Comparison of ENCODE assay signal across 24 cellular contexts in genomic region chr4:168610911-168611530, GRCh38.
A peak's percentile ranks its signal among the peaks of the same experiment; 100 is the strongest.
DNase-seq lines count a peak whose midpoint lies in the region; ATAC-seq and TF ChIP-seq lines count a peak whose summit lies in the region.
"Had no signal": no experiment of that assay in that cellular context is flagged by ENCODE, and none has a peak within 500 bp of the region (broad histone marks: within the 10 kb centered on the region; RNA-seq: fewer than 3 reads in every experiment).

No MANE protein-coding gene starts in this region.

- ATAC-seq in RWPE2 (ENCODE audit: low read depth) (no peak), aorta (ENCODE audit: low FRiP score) (no peak)
- ATAC-seq in stimulated activated effector memory CD8-positive, alpha-beta T cell treated with anti-CD3 and anti-CD28 coated beads, Interleukin-12 subunit alpha, Interleukin-12 subunit beta, amount 100 ng/mL, for 72 hours, result no peak
- ATAC-seq in stimulated activated memory B cell treated with anti-CD40 and anti-IgM and Interleukin-4, amounts not matched to agents 10 μg/mL and 1 μg/mL and 100 μg/mL, for 72 hours, result no peak
- ATAC-seq: K562 had no signal

- H3K4me1 ChIP-seq in RWPE2 (ENCODE audit: insufficient read depth, poor library complexity, severe bottlenecking) (peaks cover 24% of the 10 kb centered on the region), aorta (ENCODE audit: control insufficient read depth in 1 of 2, insufficient read depth in 2 of 2, low read length in 2 of 2) (peaks cover 0 to 11% of the 10 kb centered on the region in 2 donors)
- H3K4me1 ChIP-seq: suprapubic skin had no signal

- no peaks in the 10 kb centered on the region for H3K9me3 Mint-ChIP-seq in stimulated activated effector memory CD8-positive, alpha-beta T cell treated with anti-CD3 and anti-CD28 coated beads, Interleukin-12 subunit alpha, Interleukin-12 subunit beta, amount 100 ng/mL, for 72 hours
- H3K9me3 Mint-ChIP-seq in stimulated activated memory B cell treated with anti-CD40 and anti-IgM and Interleukin-4, amounts not matched to agents 10 μg/mL and 1 μg/mL and 100 μg/mL, for 72 hours, result no peaks in the 10 kb centered on the region
- H3K9me3 Mint-ChIP-seq: activated naive CD4-positive, alpha-beta T cell treated with anti-CD3 and anti-CD28 coated beads, Interleukin-2, amount 10 ng/mL, durations not matched to agents 7 days and 5 days; CD4-positive, CD25-positive, alpha-beta regulatory T cell had no signal

- intact Hi-C loops in aorta (cut with DNase I), result no loop called here

- TF ChIP-seq CTCF in RWPE2 (IDR thresholded peaks at IDR 0.05; ENCODE audit: poor library complexity, severe bottlenecking), result no peak

- no peak overlapping the region for H3K4me3 ChIP-seq in RWPE2 (ENCODE audit: severe bottlenecking)
- H3K4me3 ChIP-seq in aorta (ENCODE audit: low read length in 2 of 2), result no peak overlapping the region
- H3K4me3 ChIP-seq: K562, neural progenitor cell, sigmoid colon, suprapubic skin had no signal

- H3K36me3 ChIP-seq in RWPE2 (ENCODE audit: low read depth) (no peaks in the 10 kb centered on the region), aorta (ENCODE audit: control insufficient read depth in 1 of 2, insufficient read depth in 2 of 2, low read length in 1 of 2) (no peaks in the 10 kb centered on the region)
- H3K36me3 ChIP-seq: neural progenitor cell, sigmoid colon, suprapubic skin had no signal

- H3K27me3 ChIP-seq in RWPE2 (ENCODE audit: insufficient read depth, poor library complexity, severe bottlenecking), result no peaks in the 10 kb centered on the region
- no peaks in the 10 kb centered on the region for H3K27me3 ChIP-seq in aorta (ENCODE audit: control insufficient read depth in 1 of 2, insufficient read depth in 2 of 2, low read length in 1 of 2)
- H3K27me3 ChIP-seq: neural progenitor cell, sigmoid colon, suprapubic skin had no signal

- no peaks in the 10 kb centered on the region for H3K27me3 Mint-ChIP-seq in stimulated activated memory B cell treated with anti-CD40 and anti-IgM and Interleukin-4, amounts not matched to agents 10 μg/mL and 1 μg/mL and 100 μg/mL, for 72 hours

- no peak overlapping the region for H3K27ac Mint-ChIP-seq in stimulated activated effector memory CD8-positive, alpha-beta T cell treated with anti-CD3 and anti-CD28 coated beads, Interleukin-12 subunit alpha, Interleukin-12 subunit beta, amount 100 ng/mL, for 72 hours
- H3K27ac Mint-ChIP-seq in stimulated activated memory B cell treated with anti-CD40 and anti-IgM and Interleukin-4, amounts not matched to agents 10 μg/mL and 1 μg/mL and 100 μg/mL, for 72 hours, result no peak overlapping the region
- H3K27ac Mint-ChIP-seq: activated naive CD4-positive, alpha-beta T cell treated with anti-CD3 and anti-CD28 coated beads, Interleukin-2, amount 10 ng/mL, durations not matched to agents 7 days and 5 days; CD4-positive, CD25-positive, alpha-beta regulatory T cell; neural progenitor cell had no signal

- WGBS in aorta, 2 donors, result 74 to 75% methylated on average over 6 of the region's 6 CpGs

- DNase-seq in EL (peak; percentile 33), Kasumi-1 (lab: John Stamatoyannopoulos, UW) (peak; percentile 15 to 22), RWPE2 (ENCODE audit: low spot score) (no peak), myocyte (ENCODE audit: low read depth) (peak; percentile 30), aorta (no peak), NCI-H446 (lab: John Stamatoyannopoulos, UW) (no peak)
- no peak for DNase-seq in stimulated activated effector memory CD8-positive, alpha-beta T cell treated with anti-CD3 and anti-CD28 coated beads, Interleukin-12 subunit alpha, Interleukin-12 subunit beta, amount 100 ng/mL, for 72 hours (ENCODE audit: low spot score in 2 of 2)
- DNase-seq: activated CD8-positive, alpha-beta memory T cell treated with anti-CD3 and anti-CD28 coated beads for 24 hours; activated naive CD4-positive, alpha-beta T cell treated with anti-CD3 and anti-CD28 coated beads, Interleukin-2, amount 10 ng/mL, durations not matched to agents 7 days and 5 days; activated T-cell treated with anti-CD3 and anti-CD28 coated beads, Interleukin-2, amount 50 U/mL, for 48 hours; amygdala; CD4-positive, CD25-positive, alpha-beta regulatory T cell; DMS 273 treated with DMSO at 0.1 percent for 48 hours; HCEC 1CT; hippocampal formation; NCI-H1105 treated with DMSO at 0.1 percent for 48 hours; NCI-H2081; NCI-H446 treated with DMSO at 0.1 percent for 48 hours; NK-92 treated with Interleukin-12 subunit alpha and Interleukin-12 subunit beta, amount 100 ng/mL, for 24 hours; sigmoid colon had no signal

- H3K9me3 ChIP-seq in RWPE2 (ENCODE audit: severe bottlenecking) (no peaks in the 10 kb centered on the region), aorta (ENCODE audit: control insufficient read depth, low read length) (no peaks in the 10 kb centered on the region)
- H3K9me3 ChIP-seq: sigmoid colon, suprapubic skin had no signal

- peak overlapping the region; percentile 63 for H3K27ac ChIP-seq in RWPE2 (ENCODE audit: poor library complexity, severe bottlenecking)
- no peak overlapping the region for H3K27ac ChIP-seq in aorta (ENCODE audit: low read depth in 1 of 2, low read length in 2 of 2)
- H3K27ac ChIP-seq: neural progenitor cell, sigmoid colon, suprapubic skin had no signal

- H3K36me3 Mint-ChIP-seq in stimulated activated effector memory CD8-positive, alpha-beta T cell treated with anti-CD3 and anti-CD28 coated beads, Interleukin-12 subunit alpha, Interleukin-12 subunit beta, amount 100 ng/mL, for 72 hours, result no peaks in the 10 kb centered on the region
- no peaks in the 10 kb centered on the region for H3K36me3 Mint-ChIP-seq in stimulated activated memory B cell treated with anti-CD40 and anti-IgM and Interleukin-4, amounts not matched to agents 10 μg/mL and 1 μg/mL and 100 μg/mL, for 72 hours
- H3K36me3 Mint-ChIP-seq: activated naive CD4-positive, alpha-beta T cell treated with anti-CD3 and anti-CD28 coated beads, Interleukin-2, amount 10 ng/mL, durations not matched to agents 7 days and 5 days; CD4-positive, CD25-positive, alpha-beta regulatory T cell; neural progenitor cell had no signal

- no peak overlapping the region for H3K4me3 Mint-ChIP-seq in stimulated activated effector memory CD8-positive, alpha-beta T cell treated with anti-CD3 and anti-CD28 coated beads, Interleukin-12 subunit alpha, Interleukin-12 subunit beta, amount 100 ng/mL, for 72 hours
- H3K4me3 Mint-ChIP-seq in stimulated activated memory B cell treated with anti-CD40 and anti-IgM and Interleukin-4, amounts not matched to agents 10 μg/mL and 1 μg/mL and 100 μg/mL, for 72 hours, result no peak overlapping the region
- H3K4me3 Mint-ChIP-seq: activated naive CD4-positive, alpha-beta T cell treated with anti-CD3 and anti-CD28 coated beads, Interleukin-2, amount 10 ng/mL, durations not matched to agents 7 days and 5 days; CD4-positive, CD25-positive, alpha-beta regulatory T cell; neural progenitor cell had no signal

- H3K4me1 Mint-ChIP-seq in stimulated activated effector memory CD8-positive, alpha-beta T cell treated with anti-CD3 and anti-CD28 coated beads, Interleukin-12 subunit alpha, Interleukin-12 subunit beta, amount 100 ng/mL, for 72 hours, result no peaks in the 10 kb centered on the region
- H3K4me1 Mint-ChIP-seq in stimulated activated memory B cell treated with anti-CD40 and anti-IgM and Interleukin-4, amounts not matched to agents 10 μg/mL and 1 μg/mL and 100 μg/mL, for 72 hours, result no peaks in the 10 kb centered on the region
- H3K4me1 Mint-ChIP-seq: activated naive CD4-positive, alpha-beta T cell treated with anti-CD3 and anti-CD28 coated beads, Interleukin-2, amount 10 ng/mL, durations not matched to agents 7 days and 5 days; CD4-positive, CD25-positive, alpha-beta regulatory T cell had no signal

Comparison
In these comparisons a context has a peak if more than half of its experiments do, and no peak if none do; other contexts are left out.
1. DNase-seq: peak in EL (single experiment), Kasumi-1 (2 of 2) and myocyte (single experiment); none in RWPE2 (single experiment), stimulated activated effector memory CD8-positive, alpha-beta T cell treated with anti-CD3 and anti-CD28 coated beads, Interleukin-12 subunit alpha, Interleukin-12 subunit beta, amount 100 ng/mL, for 72 hours (0 of 2), aorta (0 of 2) and NCI-H446 (0 of 2).